In genomic region chr16:49881890-49882289, GRCh38 we compare ENCODE assay signal across 27 cellular contexts. TPM values are rescaled to one million over a fixed set of nuclear protein-coding genes. Genes with fewer than 3 reads are reported as not detected.
A peak's percentile ranks its signal among the peaks of the same experiment; 100 is the strongest.
DNase-seq lines count a peak whose midpoint lies in the region; ATAC-seq, FAIRE-seq and TF ChIP-seq lines count a peak whose summit lies in the region.
"Had no signal": no experiment of that assay in that cellular context is flagged by ENCODE, and none has a peak within 500 bp of the region (broad histone marks: within the 10 kb centered on the region; RNA-seq: fewer than 3 reads in every experiment).

No MANE protein-coding gene starts in this region.

- H3K36me3 Mint-ChIP-seq in glutamatergic neuron (ENCODE audit: unreplicated experiment): no peaks in the 10 kb centered on the region
- H3K36me3 Mint-ChIP-seq: CD14-positive monocyte; CD4-positive, alpha-beta memory T cell; CD4-positive, CD25-positive, alpha-beta regulatory T cell; CD8-positive, alpha-beta memory T cell had no signal

- no peaks in the 10 kb centered on the region for H3K79me2 ChIP-seq in HepG2 (ENCODE audit: insufficient read depth, low read length)

- H3K4me3 ChIP-seq in liver (ENCODE audit: low read depth in 1 of 3, low read length in 3 of 3): no peak overlapping the region
- H3K4me3 ChIP-seq in HepG2 (replicated peaks in 1 of 3; ENCODE audit: insufficient read depth in 1 of 3, low read depth in 2 of 3, low read length in 3 of 3): no peak overlapping the region
- H3K4me3 ChIP-seq in right lobe of liver: no peak overlapping the region
- no peak overlapping the region for H3K4me3 ChIP-seq in transverse colon
- H3K4me3 ChIP-seq: BLaER1 had no signal

- POLR2A ChIA-PET in HepG2 (lab: Yijun Ruan, JAX): interaction anchor here (1.2 kb wide), 1 partner anchor 19 kb away, joined by 3 read pairs; no protein-coding TSS in a partner anchor

- no peak overlapping the region for H2AFZ ChIP-seq in HepG2 (ENCODE audit: low read length)

- no peaks in the 10 kb centered on the region for H3K36me3 ChIP-seq in liver (ENCODE audit: control insufficient read depth in 4 of 4, insufficient read depth in 3 of 4, low read depth in 1 of 4, low read length in 3 of 4)
- H3K36me3 ChIP-seq in HepG2 (replicated peaks in 1 of 2; ENCODE audit: control insufficient read depth in 1 of 2, insufficient read depth in 2 of 2, low read length in 2 of 2): no peaks in the 10 kb centered on the region
- no peaks in the 10 kb centered on the region for H3K36me3 ChIP-seq in right lobe of liver
- H3K36me3 ChIP-seq in transverse colon: no peaks in the 10 kb centered on the region
- H3K36me3 ChIP-seq: BE2C, BLaER1 had no signal

- peaks cover 6% of the 10 kb centered on the region for H3K9me3 Mint-ChIP-seq in glutamatergic neuron (ENCODE audit: unreplicated experiment)
- H3K9me3 Mint-ChIP-seq: CD4-positive, alpha-beta memory T cell had no signal

- CTCF ChIA-PET in HepG2 (lab: Yijun Ruan, JAX; ENCODE audit: low intra/inter-chr PET ratio, low total read pairs): no interaction called here

- H3K4me2 ChIP-seq in HepG2 (ENCODE audit: low read depth, low read length): no peak overlapping the region
- H3K4me2 ChIP-seq: BLaER1 had no signal

- DNase-seq in HepG2 (ENCODE audit: low spot score): no peak
- DNase-seq in glutamatergic neuron: no peak
- DNase-seq in right lobe of liver: peak; percentile 52 to 91 (median 79)
- no peak for DNase-seq in dedifferentiated amniotic fluid mesenchymal stem cell (ENCODE audit: extremely low spot score)
- no peak for DNase-seq in transverse colon
- DNase-seq: 8988T; ACHN; BE2C; C1 segment of cervical spinal cord; CD4-positive, alpha-beta memory T cell; CD4-positive, CD25-positive, alpha-beta regulatory T cell; CD8-positive, alpha-beta memory T cell; COR-L47; DMS 273 treated with DMSO at 0.1 percent for 48 hours; DMS153; DMS53; DMS79; DND-41; EL; GDM1 had no signal

- TF ChIP-seq EP300 in HepG2 (IDR thresholded peaks at IDR 0.05; ENCODE audit: low read depth in 2 of 2, low read length in 2 of 2) (no peak), HepG2 (CRISPR knock-in tag; IDR thresholded peaks at IDR 0.05; ENCODE audit: borderline replicate concordance) (no peak), transverse colon (IDR thresholded peaks at IDR 0.05; ENCODE audit: low read depth) (no peak)

- peaks cover 9 to 33% (median 22%) of the 10 kb centered on the region in 4 donors for H3K4me1 ChIP-seq in liver (ENCODE audit: control insufficient read depth in 4 of 4, insufficient read depth in 4 of 4, low read length in 3 of 4)
- H3K4me1 ChIP-seq in HepG2 (ENCODE audit: insufficient read depth, low read length): peaks cover 48% of the 10 kb centered on the region
- peaks cover 0 to 27% (median 11%) of the 10 kb centered on the region in 4 donors for H3K4me1 ChIP-seq in right lobe of liver
- H3K4me1 ChIP-seq in transverse colon: peaks cover 0 to 19% (median 12%) of the 10 kb centered on the region in 4 donors

- no peak for FAIRE-seq in HepG2 (lab: Jason Lieb, UNC)
- FAIRE-seq: A204.1, GM12891, GM19239 had no signal

- H3K9ac ChIP-seq in liver (ENCODE audit: low read depth in 1 of 2, low read length in 2 of 2): no peak overlapping the region
- no peak overlapping the region for H3K9ac ChIP-seq in HepG2 (ENCODE audit: insufficient read depth, low read depth, low read length)
- H3K9ac ChIP-seq: BLaER1 had no signal

- H3K27me3 ChIP-seq in liver (ENCODE audit: control insufficient read depth in 4 of 4, insufficient read depth in 4 of 4, low read length in 3 of 4) (no peaks in the 10 kb centered on the region), HepG2 (ENCODE audit: control insufficient read depth in 1 of 2, insufficient read depth in 2 of 2, low read length in 2 of 2) (peaks cover 0 to 30% of the 10 kb centered on the region in 2 experiments; a peak in 3 of 5 replicates), right lobe of liver (no peaks in the 10 kb centered on the region), transverse colon (no peaks in the 10 kb centered on the region)
- H3K27me3 ChIP-seq: BE2C had no signal

- peak overlapping the region; percentile 59 for H3K27ac Mint-ChIP-seq in glutamatergic neuron (ENCODE audit: unreplicated experiment)
- H3K27ac Mint-ChIP-seq: CD14-positive monocyte; CD4-positive, alpha-beta memory T cell; CD4-positive, CD25-positive, alpha-beta regulatory T cell; CD8-positive, alpha-beta memory T cell had no signal

- intact Hi-C loops in HepG2 (cut with micrococcal nuclease; ENCODE audit: unreplicated experiment): no loop called here
- intact Hi-C loops in right lobe of liver (cut with DNase I): no loop called here
- intact Hi-C loops in transverse colon (cut with DNase I; ENCODE audit: low total_unique reads): no loop called here

- TF ChIP-seq RAD21 in liver (IDR thresholded peaks at IDR 0.05) (no peak), HepG2 (CRISPR knock-in tag; IDR thresholded peaks at IDR 0.05) (no peak)

- TF ChIP-seq POLR2A in HepG2 (IDR thresholded peaks at IDR 0.05; ENCODE audit: insufficient read depth in 1 of 2, low read depth in 2 of 2, low read length in 2 of 2) (no peak), right lobe of liver (IDR thresholded peaks at IDR 0.05) (no peak), transverse colon (IDR thresholded peaks at IDR 0.05) (no peak)

- H4K20me1 ChIP-seq in HepG2 (ENCODE audit: insufficient read depth, low read length): no peaks in the 10 kb centered on the region
- H4K20me1 ChIP-seq: BLaER1 had no signal

- no peak for ATAC-seq in HepG2
- ATAC-seq in right lobe of liver: peak; percentile 76 to 86 (median 80)
- no peak for ATAC-seq in HG02588 (IDR thresholded peaks at IDR 0.05; ENCODE audit: unreplicated experiment)

- in situ Hi-C loops in HepG2 (cut with HindIII; ENCODE audit: extremely low pct_ligation_motif_present, low pct_unique_long_range_greater_than_20kb): no loop called here
- in situ Hi-C loops in transverse colon (cut with MboI; ENCODE audit: low pct_ligation_motif_present in 1 of 4, low pct_unique_long_range_greater_than_20kb in 1 of 4, low sequenced_read_pairs in 3 of 4): no loop called here

- H3K27me3 Mint-ChIP-seq in glutamatergic neuron (ENCODE audit: unreplicated experiment): peaks cover 9% of the 10 kb centered on the region

- H3K9me3 ChIP-seq in liver (ENCODE audit: control insufficient read depth in 4 of 4, low read length in 3 of 4) (no peaks in the 10 kb centered on the region), HepG2 (ENCODE audit: low read length) (no peaks in the 10 kb centered on the region), right lobe of liver (no peaks in the 10 kb centered on the region), transverse colon (no peaks in the 10 kb centered on the region)
- H3K9me3 ChIP-seq: BE2C, BLaER1 had no signal

- H3K27ac ChIP-seq in liver (ENCODE audit: low read depth in 1 of 2, low read length in 2 of 2) (peak overlapping the region in 1 of 2 donors; percentile 96), HepG2 (ENCODE audit: extremely low read length, insufficient read depth, low read length) (no peak overlapping the region), right lobe of liver (no peak overlapping the region), transverse colon (no peak overlapping the region)
- H3K27ac ChIP-seq: BLaER1 had no signal

- TF ChIP-seq CTCF in liver (IDR thresholded peaks at IDR 0.05; ENCODE audit: low read depth, low read length, missing input control) (no peak), HepG2 (CRISPR knock-in tag; IDR thresholded peaks at IDR 0.05) (no peak), glutamatergic neuron (IDR thresholded peaks at IDR 0.05; ENCODE audit: partially characterized antibody, unreplicated experiment) (no peak), right lobe of liver (IDR thresholded peaks at IDR 0.05) (no peak), transverse colon (IDR thresholded peaks at IDR 0.05) (no peak)

- BruUV-seq in HepG2 (replicated peaks; lab: Mats Ljungman, UMichigan): no TSS peak

- peaks cover 29% of the 10 kb centered on the region for H3K4me1 Mint-ChIP-seq in glutamatergic neuron (ENCODE audit: low read depth, unreplicated experiment)
- H3K4me1 Mint-ChIP-seq: CD14-positive monocyte; CD4-positive, CD25-positive, alpha-beta regulatory T cell; CD8-positive, alpha-beta memory T cell had no signal

- 61% methylated on average over 7 of the region's 7 CpGs for WGBS in liver
- WGBS in HepG2 (ENCODE audit: low lambda C conversion rate): 49% methylated on average over 6 of the region's 7 CpGs
- WGBS in right lobe of liver (ENCODE audit: insufficient coverage, low coverage, low lambda C conversion rate, missing lambda C conversion rate): 32% methylated on average over 7 of the region's 7 CpGs
- 71% methylated on average over 7 of the region's 7 CpGs; no CpG with 5 or more reads in 1 of the 2 donors for WGBS in transverse colon (ENCODE audit: low coverage in 1 of 2), 2 donors

- H3K4me3 Mint-ChIP-seq in glutamatergic neuron (ENCODE audit: unreplicated experiment): no peak overlapping the region
- H3K4me3 Mint-ChIP-seq: CD14-positive monocyte; CD4-positive, alpha-beta memory T cell; CD4-positive, CD25-positive, alpha-beta regulatory T cell; CD8-positive, alpha-beta memory T cell had no signal

RNA-seq across cellular contexts. Expression of gene ZNF423, which starts 26.0 kb away (rescaled TPM):
- total RNA-seq in liver (1 to 10 TPM in 1 of 2 donors, under 1 TPM in 1; 0.42 to 1.6 TPM), HepG2 (2016; rRNA removed; fragmentation: Illumina TruSeq; extraction: Trizol) (0.25 and 0.31 TPM in 2 replicates), glutamatergic neuron (ENCODE audit: unreplicated experiment) (149 TPM), right lobe of liver (1 to 10 TPM in 2 of 6 experiments, under 1 TPM in 4; 0.43 to 1.2 (median 0.89) TPM), transverse colon (10 to 100 TPM in 1 of 4 donors, 1 to 10 TPM in 3; 4.9 to 13.1 (median 7.2) TPM)
- polyA plus RNA-seq in liver (under 1 TPM; 0.24 to 0.37 TPM), HepG2 (2011; rRNA removed) (0.05 and 0.07 TPM in 2 replicates)
- total RNA-seq in HepG2 (2016; cell fraction: cytosol; rRNA removed; fragmentation: Illumina TruSeq; extraction: Trizol; ENCODE audit: low read depth): 0.26 TPM in 1 of 2 replicates, not detected in the other
- 0.09 and 0.16 TPM in 2 replicates for total RNA-seq in HepG2 (2016; cell fraction: insoluble cytoplasmic fraction; rRNA removed; fragmentation: Illumina TruSeq; extraction: Trizol)
- total RNA-seq in HepG2 (2016; cell fraction: membrane; rRNA removed; fragmentation: Illumina TruSeq; extraction: Trizol): 0.03 and 0.53 TPM in 2 replicates
- total RNA-seq in HepG2 (2016; cell fraction: nucleus; rRNA removed; fragmentation: Illumina TruSeq; extraction: Trizol): 0.03 and 0.13 TPM in 2 replicates
- 0.04 TPM in 2 replicates for polyA plus RNA-seq in HepG2 (2011; cell fraction: cytosol; rRNA removed)
- polyA plus RNA-seq in HepG2 (2011; cell fraction: nucleus; rRNA removed): 0.10 TPM in 2 replicates
- 0.04 and 0.15 TPM in 2 replicates for polyA plus RNA-seq in HepG2 (2012)
- polyA plus RNA-seq in HepG2 (2016; cell fraction: cytosol; fragmentation: Illumina TruSeq; extraction: Trizol; ENCODE audit: low read depth): 0.31 and 0.51 TPM in 2 replicates
- 0.05 and 0.10 TPM in 2 replicates for polyA plus RNA-seq in HepG2 (2016; cell fraction: insoluble cytoplasmic fraction; fragmentation: Illumina TruSeq; extraction: Trizol; ENCODE audit: low read depth)
- 0.15 TPM in 1 of 2 replicates, not detected in the other for polyA plus RNA-seq in HepG2 (2016; cell fraction: membrane; fragmentation: Illumina TruSeq; extraction: Trizol; ENCODE audit: low read depth)
- polyA plus RNA-seq in HepG2 (2016; cell fraction: nucleus; fragmentation: Illumina TruSeq; extraction: Trizol; ENCODE audit: insufficient read depth, low read depth): not detected in 2 replicates
- polyA minus RNA-seq in HepG2 (2011; rRNA and poly(A)+ RNA removed; ENCODE audit: low replicate concordance): 0.28 TPM in 1 of 2 replicates, not detected in the other
- not detected in 2 replicates for polyA minus RNA-seq in HepG2 (2011; cell fraction: cytosol; rRNA and poly(A)+ RNA removed)
- polyA minus RNA-seq in HepG2 (2011; cell fraction: nucleus; rRNA and poly(A)+ RNA removed): 0.13 TPM in 1 of 2 replicates, not detected in the other
- total RNA-seq: CD4-positive, alpha-beta memory T cell; CD8-positive, alpha-beta memory T cell had no signal
- polyA plus RNA-seq: CD14-positive monocyte; CD4-positive, alpha-beta memory T cell; CD4-positive, CD25-positive, alpha-beta regulatory T cell; CD8-positive, alpha-beta memory T cell had no signal

Comparison
In these comparisons a context has a peak if more than half of its experiments do, and no peak if none do; other contexts are left out.
1. ATAC-seq: peak in right lobe of liver (4 of 4); none in HepG2 (single experiment) and HG02588 (single experiment).
2. DNase-seq: peak in right lobe of liver (3 of 3); none in HepG2 (single experiment), glutamatergic neuron (single experiment), dedifferentiated amniotic fluid mesenchymal stem cell (single experiment) and transverse colon (single experiment).
3. RNA of gene ZNF423, which starts 26.0 kb away (total RNA-seq): 149 TPM in glutamatergic neuron (single experiment); 4.9 to 13.1 TPM in transverse colon, 0.42 to 1.6 TPM in liver, 0.43 to 1.2 TPM in right lobe of liver and 0.03 to 0.53 TPM in HepG2; every median in the first group is over 10 times any median in the second.